ENCODE assay signal across 34 cellular contexts in the genomic region with DNA sequence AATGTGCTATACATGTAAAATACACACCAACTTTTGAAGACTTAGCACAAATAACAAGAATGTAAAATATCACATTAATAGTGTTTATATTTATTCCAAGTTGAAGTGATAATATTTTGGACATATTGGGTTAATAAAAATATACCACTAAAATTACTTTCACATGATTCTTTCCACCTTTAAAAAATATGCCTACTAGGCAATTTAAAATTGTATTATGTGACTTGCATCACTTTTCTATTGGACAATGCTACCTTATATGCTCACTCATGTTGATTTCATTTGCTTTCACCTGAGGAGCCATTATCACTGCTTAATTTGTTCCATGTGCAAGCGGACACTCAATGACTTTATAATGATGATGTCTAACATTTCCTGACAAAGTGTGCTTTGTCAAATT.
"Had no signal": no experiment of that assay in that cellular context is flagged by ENCODE, and none has a peak within 500 bp of the region (broad histone marks: within the 10 kb centered on the region; RNA-seq: fewer than 3 reads in every experiment).

No MANE protein-coding gene starts in this region.

- FAIRE-seq: astrocyte, colon, TTC549 had no signal

- DNase-seq: activated B cell treated with CpG ODN at 0.5 μM for 24 hours; activated CD4-positive, alpha-beta memory T cell treated with anti-CD3 and anti-CD28 coated beads for 36 hours; activated CD4-positive, alpha-beta T cell treated with anti-CD3 and anti-CD28 coated beads for 4 hours; activated CD4-positive, alpha-beta T cell treated with anti-CD3 and anti-CD28 coated beads, Interleukin-2, amount 10 ng/mL, durations not matched to agents 24 days and 14 days; activated CD4-positive, alpha-beta T cell treated with anti-CD3 and anti-CD28 coated beads, Interleukin-2, amount 50 U/mL, for 1 hour; activated CD4-positive, alpha-beta T cell treated with anti-CD3 and anti-CD28 coated beads, Interleukin-2, amount 50 U/mL, for 4 hours; activated CD4-positive, CD25-positive, alpha-beta regulatory T cell treated with anti-CD3 and anti-CD28 coated beads, Interleukin-2, amount 50 U/mL, for 72 hours; activated CD8-positive, alpha-beta memory T cell treated with anti-CD3 and anti-CD28 coated beads, Interleukin-2, amount 50 U/mL, for 4 hours; activated CD8-positive, alpha-beta T cell treated with anti-CD3 and anti-CD28 coated beads for 36 hours; activated effector memory CD4-positive, alpha-beta T cell treated with anti-CD3 and anti-CD28 coated beads, Interleukin-2, amount 50 U/mL, for 16 hours; activated gamma-delta T cell treated with Interleukin-2 at 50 U/mL for 16 hours; activated naive CD4-positive, alpha-beta T cell; activated naive CD4-positive, alpha-beta T cell treated with anti-CD3 and anti-CD28 coated beads for 36 hours; activated naive CD4-positive, alpha-beta T cell treated with anti-CD3 and anti-CD28 coated beads, Interleukin-2, amount 50 U/mL, for 16 hours; activated naive CD8-positive, alpha-beta T cell treated with anti-CD3 and anti-CD28 coated beads for 36 hours; activated T-cell treated with anti-CD3 and anti-CD28 coated beads for 4 hours; activated T-cell treated with anti-CD3 and anti-CD28 coated beads, Interleukin-2, amount 50 U/mL, for 1 hour; activated T-cell treated with anti-CD3 and anti-CD28 coated beads, Interleukin-2, amount 50 U/mL, for 4 hours; activated T-cell treated with anti-CD3 and anti-CD28 coated beads, Interleukin-2, amount 50 U/mL, for 72 hours; adrenal gland; amniotic stem cell; aorta; body of pancreas; brain microvascular endothelial cell; central memory CD4-positive, alpha-beta T cell; T-helper 2 cell; T-helper 9 cell had no signal

- H3K4me3 ChIP-seq: adrenal gland, body of pancreas, breast epithelium had no signal

- ATAC-seq: activated CD8-positive, alpha-beta T cell treated with anti-CD3 and anti-CD28 coated beads for 36 hours; activated naive CD4-positive, alpha-beta T cell treated with anti-CD3 and anti-CD28 coated beads, Interleukin-2, amount 50 U/mL, for 72 hours; activated T-cell treated with anti-CD3 and anti-CD28 coated beads, Interleukin-2, amount 50 U/mL, for 4 hours; activated T-cell treated with anti-CD3 and anti-CD28 coated beads, Interleukin-2, amount 50 U/mL, for 72 hours; activated T-helper 17 cell treated with anti-CD3 and anti-CD28 coated beads, Interleukin-2, amount 50 U/mL, for 72 hours; body of pancreas had no signal

- H3K9me3 ChIP-seq: adrenal gland, body of pancreas, breast epithelium had no signal

- H3K27me3 ChIP-seq: adrenal gland, body of pancreas, brain microvascular endothelial cell had no signal

- H3K36me3 ChIP-seq: adrenal gland, brain microvascular endothelial cell, breast epithelium had no signal

- H3K27ac ChIP-seq: adrenal gland, body of pancreas, brain microvascular endothelial cell, breast epithelium, VCaP had no signal
